In the genomic region with DNA sequence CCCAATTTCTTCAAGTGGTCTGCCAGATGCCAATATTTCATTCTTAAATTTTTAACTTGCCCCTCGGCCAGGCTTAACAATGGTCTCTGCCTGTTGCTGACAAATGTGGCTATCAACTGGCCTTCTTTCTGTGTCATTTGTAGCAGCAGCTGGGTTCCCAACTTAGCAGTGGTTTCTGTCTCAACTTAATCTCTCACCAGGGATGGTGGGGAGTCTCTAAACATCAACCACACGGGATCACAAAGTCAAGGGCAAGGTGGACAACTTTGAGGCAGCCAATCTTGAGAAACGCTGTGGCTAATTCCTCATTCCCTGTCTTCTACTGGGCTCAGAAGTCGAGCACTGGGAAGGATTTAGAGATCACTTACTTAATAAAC, we compare ENCODE assay signal across 10 cellular contexts.
DNase-seq lines count a peak whose midpoint lies in the region; ATAC-seq and TF ChIP-seq lines count a peak whose summit lies in the region.
"Had no signal": no experiment of that assay in that cellular context is flagged by ENCODE, and none has a peak within 500 bp of the region (broad histone marks: within the 10 kb centered on the region; RNA-seq: fewer than 3 reads in every experiment).

No MANE protein-coding gene starts in this region.

- H3K4me3 Mint-ChIP-seq in MCF 10A (ENCODE audit: unreplicated experiment): peak overlapping the region; percentile 43
- peak overlapping the region; percentile 18 for H3K4me3 Mint-ChIP-seq in activated CD4-positive, alpha-beta memory T cell treated with anti-CD3 and anti-CD28 coated beads, Interleukin-2, amount 10 ng/mL, durations not matched to agents 7 days and 5 days
- H3K4me3 Mint-ChIP-seq: nephron progenitor cell had no signal

- BruUV-seq in MCF 10A (replicated peaks; lab: Mats Ljungman, UMichigan): TSS peak; percentile 99

- no peak for ATAC-seq in lung (ENCODE audit: insufficient read depth, low FRiP score)

- no peaks in the 10 kb centered on the region for H3K27me3 Mint-ChIP-seq in MCF 10A (ENCODE audit: insufficient read depth, unreplicated experiment)
- H3K27me3 Mint-ChIP-seq in activated CD4-positive, alpha-beta memory T cell treated with anti-CD3 and anti-CD28 coated beads, Interleukin-2, amount 10 ng/mL, durations not matched to agents 7 days and 5 days: no peaks in the 10 kb centered on the region

- 64 to 87% methylated on average over 4 of the region's 4 CpGs for WGBS in lung, 2 donors

- DNase-seq in MCF 10A (ENCODE audit: unreplicated experiment) (no peak), breast epithelium (ENCODE audit: low spot score in 2 of 2) (no peak), lung (ENCODE audit: low spot score) (no peak), tibial artery (no peak), DMS53 (lab: John Stamatoyannopoulos, UW) (no peak), foreskin fibroblast (no peak)
- no peak for DNase-seq in activated CD4-positive, alpha-beta memory T cell treated with anti-CD3 and anti-CD28 coated beads, Interleukin-2, amount 10 ng/mL, durations not matched to agents 7 days and 5 days
- no peak for DNase-seq in activated CD4-positive, CD25-positive, alpha-beta regulatory T cell treated with anti-CD3 and anti-CD28 coated beads, Interleukin-2, amount 50 U/mL, for 72 hours
- DNase-seq: nephron progenitor cell had no signal

- H3K4me3 ChIP-seq in breast epithelium: no peak overlapping the region
- H3K4me3 ChIP-seq in lung: no peak overlapping the region
- H3K4me3 ChIP-seq in tibial artery: no peak overlapping the region
- no peak overlapping the region for H3K4me3 ChIP-seq in foreskin fibroblast (ENCODE audit: low read depth in 1 of 2, low read length in 2 of 2)

- no peak for TF ChIP-seq POLR2A in breast epithelium (IDR thresholded peaks at IDR 0.05)

- H3K4me1 Mint-ChIP-seq in MCF 10A (ENCODE audit: insufficient read depth, unreplicated experiment): peaks cover 37% of the 10 kb centered on the region
- peaks cover 88% of the 10 kb centered on the region for H3K4me1 Mint-ChIP-seq in activated CD4-positive, alpha-beta memory T cell treated with anti-CD3 and anti-CD28 coated beads, Interleukin-2, amount 10 ng/mL, durations not matched to agents 7 days and 5 days

- CTCF ChIA-PET in MCF 10A (lab: Yijun Ruan, JAX): interaction anchor here (0.8 to 1.4 kb wide), 8 partner anchors 19 to 82 kb away, joined by 3 to 5 read pairs (median 4); no protein-coding TSS in a partner anchor
- CTCF ChIA-PET in activated CD4-positive, alpha-beta memory T cell treated with anti-CD3 and anti-CD28 coated beads, Interleukin-2, amount 10 ng/mL, durations not matched to agents 7 days and 5 days (lab: Charles Lee): interaction anchor here (0.7 to 2.1 kb wide), 4 partner anchors 18 to 75 kb away, joined by 3 to 5 read pairs (median 5); no protein-coding TSS in a partner anchor

- no peaks in the 10 kb centered on the region for H3K9me3 Mint-ChIP-seq in MCF 10A (ENCODE audit: unreplicated experiment)
- no peaks in the 10 kb centered on the region for H3K9me3 Mint-ChIP-seq in activated CD4-positive, alpha-beta memory T cell treated with anti-CD3 and anti-CD28 coated beads, Interleukin-2, amount 10 ng/mL, durations not matched to agents 7 days and 5 days

- intact Hi-C loops in MCF 10A (cut with micrococcal nuclease) (no loop called here), breast epithelium (cut with DNase I; ENCODE audit: low total_unique reads) (no loop called here), tibial artery (cut with DNase I; ENCODE audit: low total_unique reads) (no loop called here)

- no peaks in the 10 kb centered on the region for H3K27me3 ChIP-seq in breast epithelium
- no peaks in the 10 kb centered on the region for H3K27me3 ChIP-seq in lung (ENCODE audit: control insufficient read depth, insufficient read depth)
- H3K27me3 ChIP-seq in tibial artery: no peaks in the 10 kb centered on the region

- POLR2A ChIA-PET in MCF 10A (lab: Yijun Ruan, JAX): interaction anchor here (0.6 to 3.7 kb wide), 12 partner anchors 9 to 75 kb away, joined by 3 to 44 read pairs (median 8); no protein-coding TSS in a partner anchor
- POLR2A ChIA-PET in activated CD4-positive, alpha-beta memory T cell treated with anti-CD3 and anti-CD28 coated beads, Interleukin-2, amount 10 ng/mL, durations not matched to agents 7 days and 5 days (lab: Charles Lee): interaction anchor here (1.1 to 6.4 kb wide), 9 partner anchors 9 to 82 kb away, joined by 3 to 61 read pairs (median 5); no protein-coding TSS in a partner anchor

- H3K9me3 ChIP-seq in breast epithelium (no peaks in the 10 kb centered on the region), lung (ENCODE audit: control insufficient read depth in 2 of 2, insufficient read depth in 1 of 2, low read length in 1 of 2) (no peaks in the 10 kb centered on the region), tibial artery (no peaks in the 10 kb centered on the region)

- no peak for TF ChIP-seq CTCF in MCF 10A (IDR thresholded peaks at IDR 0.05; ENCODE audit: unreplicated experiment)
- TF ChIP-seq CTCF in breast epithelium (IDR thresholded peaks at IDR 0.05): no peak
- no peak for TF ChIP-seq CTCF in lung (IDR thresholded peaks at IDR 0.05; ENCODE audit: control extremely low read depth, extremely low read depth)
- no peak for TF ChIP-seq CTCF in tibial artery (IDR thresholded peaks at IDR 0.05)
- no peak for TF ChIP-seq CTCF in foreskin fibroblast (IDR thresholded peaks at IDR 0.05; ENCODE audit: low read depth, low read length)

- H3K27ac Mint-ChIP-seq in MCF 10A (ENCODE audit: low read depth, unreplicated experiment): peak overlapping the region; percentile 98
- peak overlapping the region; percentile 90 for H3K27ac Mint-ChIP-seq in activated CD4-positive, alpha-beta memory T cell treated with anti-CD3 and anti-CD28 coated beads, Interleukin-2, amount 10 ng/mL, durations not matched to agents 7 days and 5 days
- H3K27ac Mint-ChIP-seq: nephron progenitor cell had no signal

- H3K4me1 ChIP-seq in breast epithelium (peaks cover 0 to 6% of the 10 kb centered on the region in 2 donors), lung (ENCODE audit: control insufficient read depth in 2 of 2, insufficient read depth in 2 of 2, low read length in 2 of 2) (peaks cover 27 to 30% of the 10 kb centered on the region in 2 donors), tibial artery (peaks cover 0 to 73% (median 29%) of the 10 kb centered on the region in 4 donors)

- H3K27ac ChIP-seq in breast epithelium: peak overlapping the region in 1 of 2 donors; percentile 2
- peak overlapping the region; percentile 83 to 90 for H3K27ac ChIP-seq in lung (ENCODE audit: low read depth in 1 of 2, low read length in 1 of 2)
- peak overlapping the region; percentile 61 to 67 for H3K27ac ChIP-seq in tibial artery
- H3K27ac ChIP-seq: C4-2B had no signal

- H3K36me3 ChIP-seq in breast epithelium (no peaks in the 10 kb centered on the region), lung (ENCODE audit: control insufficient read depth in 2 of 2, insufficient read depth in 2 of 2, low read length in 2 of 2) (no peaks in the 10 kb centered on the region), tibial artery (no peaks in the 10 kb centered on the region)

- H3K36me3 Mint-ChIP-seq in MCF 10A (ENCODE audit: insufficient read depth, unreplicated experiment): no peaks in the 10 kb centered on the region
- peaks cover 36% of the 10 kb centered on the region for H3K36me3 Mint-ChIP-seq in activated CD4-positive, alpha-beta memory T cell treated with anti-CD3 and anti-CD28 coated beads, Interleukin-2, amount 10 ng/mL, durations not matched to agents 7 days and 5 days (ENCODE audit: low read depth)
